17 cellular contexts compared by ENCODE assay signal in genomic region chr11:111727431-111727830, GRCh38. TPM values are rescaled to one million over a fixed set of nuclear protein-coding genes. Genes with fewer than 3 reads are reported as not detected.
DNase-seq lines count a peak whose midpoint lies in the region; ATAC-seq, FAIRE-seq and TF ChIP-seq lines count a peak whose summit lies in the region.
"Had no signal": no experiment of that assay in that cellular context is flagged by ENCODE, and none has a peak within 500 bp of the region (broad histone marks: within the 10 kb centered on the region; RNA-seq: fewer than 3 reads in every experiment).

No MANE protein-coding gene starts in this region.

- CTCF ChIA-PET in Caco-2 (lab: Charles Lee) = interaction anchor here (2.2 kb wide), 1 partner anchor 50 kb away, joined by 8 read pairs; no protein-coding TSS in a partner anchor

- peaks cover 89% of the 10 kb centered on the region for H3K36me3 Mint-ChIP-seq in Caco-2 (ENCODE audit: insufficient read depth, unreplicated experiment)
- H3K36me3 Mint-ChIP-seq in activated T-helper 17 cell treated with anti-CD3 and anti-CD28 coated beads, Interleukin-2, amount 50 U/mL, for 72 hours (ENCODE audit: low read depth) = peaks cover 41% of the 10 kb centered on the region
- peaks cover 67% of the 10 kb centered on the region for H3K36me3 Mint-ChIP-seq in stimulated activated effector memory CD8-positive, alpha-beta T cell treated with anti-CD3 and anti-CD28 coated beads, Interleukin-12 subunit alpha, Interleukin-12 subunit beta, amount 100 ng/mL, for 72 hours

- no peaks in the 10 kb centered on the region for H3K27me3 Mint-ChIP-seq in Caco-2 (ENCODE audit: insufficient read depth, unreplicated experiment)
- H3K27me3 Mint-ChIP-seq in activated T-helper 17 cell treated with anti-CD3 and anti-CD28 coated beads, Interleukin-2, amount 50 U/mL, for 72 hours = no peaks in the 10 kb centered on the region
- H3K27me3 Mint-ChIP-seq: IgD-negative memory B cell had no signal

- H3K4me1 Mint-ChIP-seq in Caco-2 (ENCODE audit: low read depth, unreplicated experiment) = no peaks in the 10 kb centered on the region
- H3K4me1 Mint-ChIP-seq in activated T-helper 17 cell treated with anti-CD3 and anti-CD28 coated beads, Interleukin-2, amount 50 U/mL, for 72 hours = no peaks in the 10 kb centered on the region
- no peaks in the 10 kb centered on the region for H3K4me1 Mint-ChIP-seq in stimulated activated effector memory CD8-positive, alpha-beta T cell treated with anti-CD3 and anti-CD28 coated beads, Interleukin-12 subunit alpha, Interleukin-12 subunit beta, amount 100 ng/mL, for 72 hours
- H3K4me1 Mint-ChIP-seq: CD14-positive monocyte, IgD-negative memory B cell had no signal

- H3K36me3 ChIP-seq in Caco-2 (ENCODE audit: control insufficient read depth, insufficient read depth, low read length) = peaks cover 7% of the 10 kb centered on the region

- no peaks in the 10 kb centered on the region for H3K9me3 Mint-ChIP-seq in Caco-2 (ENCODE audit: unreplicated experiment)
- no peaks in the 10 kb centered on the region for H3K9me3 Mint-ChIP-seq in activated T-helper 17 cell treated with anti-CD3 and anti-CD28 coated beads, Interleukin-2, amount 50 U/mL, for 72 hours
- no peaks in the 10 kb centered on the region for H3K9me3 Mint-ChIP-seq in stimulated activated effector memory CD8-positive, alpha-beta T cell treated with anti-CD3 and anti-CD28 coated beads, Interleukin-12 subunit alpha, Interleukin-12 subunit beta, amount 100 ng/mL, for 72 hours
- H3K9me3 Mint-ChIP-seq: CD14-positive monocyte, IgD-negative memory B cell had no signal

- POLR2A ChIA-PET in Caco-2 (lab: Charles Lee) = no interaction called here

- BruUV-seq in Caco-2 (replicated peaks; lab: Mats Ljungman, UMichigan) = no TSS peak

- H3K4me3 ChIP-seq in Caco-2 (ENCODE audit: low read depth, low read length) = no peak overlapping the region

- no peak for DNase-seq in Caco-2
- DNase-seq in left kidney (ENCODE audit: low read depth, low spot score) = peak; percentile 28
- DNase-seq in stimulated activated effector memory CD8-positive, alpha-beta T cell treated with anti-CD3 and anti-CD28 coated beads, Interleukin-12 subunit alpha, Interleukin-12 subunit beta, amount 100 ng/mL, for 72 hours (ENCODE audit: low spot score in 2 of 2) = no peak
- no peak for DNase-seq in urothelium cell line (ENCODE audit: low spot score)
- no peak for DNase-seq in RCC 7860 (ENCODE audit: low spot score)
- DNase-seq in NCI-H1417 (lab: John Stamatoyannopoulos, UW) = no peak
- DNase-seq: COR-L47, H7, MV-4-11, NCI-H146, NCI-H2107, NCI-H345, NCI-H526 treated with DMSO at 0.1 percent for 48 hours, PC-3 had no signal

- H3K9me3 ChIP-seq in Caco-2 = no peaks in the 10 kb centered on the region

- no peak for ATAC-seq in activated T-helper 17 cell treated with anti-CD3 and anti-CD28 coated beads, Interleukin-2, amount 50 U/mL, for 72 hours (replicated peaks)
- ATAC-seq in stimulated activated effector memory CD8-positive, alpha-beta T cell treated with anti-CD3 and anti-CD28 coated beads, Interleukin-12 subunit alpha, Interleukin-12 subunit beta, amount 100 ng/mL, for 72 hours = no peak
- ATAC-seq: PC-3 had no signal

- no peak overlapping the region for H3K4me3 Mint-ChIP-seq in Caco-2 (ENCODE audit: unreplicated experiment)
- H3K4me3 Mint-ChIP-seq in activated T-helper 17 cell treated with anti-CD3 and anti-CD28 coated beads, Interleukin-2, amount 50 U/mL, for 72 hours = no peak overlapping the region
- H3K4me3 Mint-ChIP-seq in stimulated activated effector memory CD8-positive, alpha-beta T cell treated with anti-CD3 and anti-CD28 coated beads, Interleukin-12 subunit alpha, Interleukin-12 subunit beta, amount 100 ng/mL, for 72 hours = no peak overlapping the region
- H3K4me3 Mint-ChIP-seq: CD14-positive monocyte, IgD-negative memory B cell had no signal

- no peaks in the 10 kb centered on the region for H3K4me1 ChIP-seq in Caco-2

- intact Hi-C loops in Caco-2 (cut with micrococcal nuclease; ENCODE audit: unreplicated experiment) = no loop called here

- H3K27me3 ChIP-seq in Caco-2 (replicated peaks; ENCODE audit: control insufficient read depth, insufficient read depth, low read length) = no peaks in the 10 kb centered on the region

- H3K27ac Mint-ChIP-seq in Caco-2 (ENCODE audit: unreplicated experiment) = peak overlapping the region; percentile 66
- peak overlapping the region; percentile 41 for H3K27ac Mint-ChIP-seq in activated T-helper 17 cell treated with anti-CD3 and anti-CD28 coated beads, Interleukin-2, amount 50 U/mL, for 72 hours
- peak overlapping the region; percentile 14 for H3K27ac Mint-ChIP-seq in stimulated activated effector memory CD8-positive, alpha-beta T cell treated with anti-CD3 and anti-CD28 coated beads, Interleukin-12 subunit alpha, Interleukin-12 subunit beta, amount 100 ng/mL, for 72 hours
- H3K27ac Mint-ChIP-seq: IgD-negative memory B cell had no signal

- TF ChIP-seq CTCF in Caco-2 (IDR thresholded peaks at IDR 0.05; ENCODE audit: insufficient read depth in 1 of 2, low read depth in 1 of 2, low read length in 1 of 2, severe bottlenecking in 1 of 2, unreplicated experiment in 1 of 2) = no peak

- FAIRE-seq in urothelium cell line (lab: Jason Lieb, UNC) (no peak), RCC 7860 (lab: Jason Lieb, UNC) (no peak)

RNA-seq across cellular contexts. Expression of gene PPP2R1B, which starts 38.8 kb away (rescaled TPM):
- 109 and 114 TPM in 2 replicates for total RNA-seq in Caco-2 (2022)
- total RNA-seq in activated T-helper 17 cell treated with anti-CD3 and anti-CD28 coated beads, Interleukin-2, amount 50 U/mL, for 72 hours = 10 to 100 TPM; 46.9 to 72.6 TPM

Comparison
In these comparisons a context has a peak if more than half of its experiments do, and no peak if none do; other contexts are left out.
1. H3K27ac Mint-ChIP-seq: peak in every context shown above with its lines; median percentile 66 in Caco-2; 41 in activated T-helper 17 cell treated with anti-CD3 and anti-CD28 coated beads, Interleukin-2, amount 50 U/mL, for 72 hours; 14 in stimulated activated effector memory CD8-positive, alpha-beta T cell treated with anti-CD3 and anti-CD28 coated beads, Interleukin-12 subunit alpha, Interleukin-12 subunit beta, amount 100 ng/mL, for 72 hours.